ENCODE assay signal across 14 cellular contexts in genomic region chr15:67511606-67512005, GRCh38.
"Had no signal": no experiment of that assay in that cellular context is flagged by ENCODE, and none has a peak within 500 bp of the region (broad histone marks: within the 10 kb centered on the region; RNA-seq: fewer than 3 reads in every experiment).

No MANE protein-coding gene starts in this region.

- H3K27ac Mint-ChIP-seq: naive thymus-derived CD8-positive, alpha-beta T cell; stimulated activated effector memory CD8-positive, alpha-beta T cell treated with anti-CD3 and anti-CD28 coated beads, Interleukin-12 subunit alpha, Interleukin-12 subunit beta, amount 100 ng/mL, for 72 hours had no signal

- H3K9me3 ChIP-seq: colonic mucosa, esophagus squamous epithelium, heart left ventricle, mucosa of descending colon, right atrium auricular region, transverse colon had no signal

- DNase-seq: activated CD4-positive, alpha-beta T cell treated with anti-CD3 and anti-CD28 coated beads, Interleukin-2, amount 50 U/mL, for 4 hours; activated effector memory CD4-positive, alpha-beta T cell treated with anti-CD3 and anti-CD28 coated beads, Interleukin-2, amount 50 U/mL, for 16 hours; activated T-cell treated with anti-CD3 and anti-CD28 coated beads, Interleukin-2, amount 50 U/mL, for 4 hours; colonic mucosa; esophagus squamous epithelium; foreskin melanocyte; heart left ventricle; mucosa of descending colon; naive thymus-derived CD8-positive, alpha-beta T cell; T-helper 2 cell; transverse colon had no signal

- H3K4me1 Mint-ChIP-seq: stimulated activated effector memory CD8-positive, alpha-beta T cell treated with anti-CD3 and anti-CD28 coated beads, Interleukin-12 subunit alpha, Interleukin-12 subunit beta, amount 100 ng/mL, for 72 hours had no signal

- H3K27ac ChIP-seq: colonic mucosa, esophagus squamous epithelium, heart left ventricle, right atrium auricular region, transverse colon had no signal

- H3K4me3 ChIP-seq: colonic mucosa, esophagus squamous epithelium, heart left ventricle, mucosa of descending colon, right atrium auricular region, smooth muscle cell, transverse colon had no signal

- ATAC-seq: activated T-cell treated with anti-CD3 and anti-CD28 coated beads, Interleukin-2, amount 50 U/mL, for 4 hours; heart left ventricle; mucosa of descending colon; naive thymus-derived CD8-positive, alpha-beta T cell; stimulated activated effector memory CD8-positive, alpha-beta T cell treated with anti-CD3 and anti-CD28 coated beads, Interleukin-12 subunit alpha, Interleukin-12 subunit beta, amount 100 ng/mL, for 72 hours had no signal

- H3K27me3 ChIP-seq: colonic mucosa, esophagus squamous epithelium, heart left ventricle, right atrium auricular region, transverse colon had no signal

- H3K9me3 Mint-ChIP-seq: activated T-cell treated with anti-CD3 and anti-CD28 coated beads, Interleukin-2, amount 50 U/mL, for 4 hours; naive thymus-derived CD8-positive, alpha-beta T cell; stimulated activated effector memory CD8-positive, alpha-beta T cell treated with anti-CD3 and anti-CD28 coated beads, Interleukin-12 subunit alpha, Interleukin-12 subunit beta, amount 100 ng/mL, for 72 hours had no signal

- H3K36me3 ChIP-seq: colonic mucosa had no signal

- H3K4me3 Mint-ChIP-seq: activated T-cell treated with anti-CD3 and anti-CD28 coated beads, Interleukin-2, amount 50 U/mL, for 4 hours; naive thymus-derived CD8-positive, alpha-beta T cell; stimulated activated effector memory CD8-positive, alpha-beta T cell treated with anti-CD3 and anti-CD28 coated beads, Interleukin-12 subunit alpha, Interleukin-12 subunit beta, amount 100 ng/mL, for 72 hours had no signal

- H3K4me1 ChIP-seq: colonic mucosa, right atrium auricular region, transverse colon had no signal

- H3K27me3 Mint-ChIP-seq: naive thymus-derived CD8-positive, alpha-beta T cell had no signal
